1 cellular context compared by ENCODE assay signal in genomic region chr1:8754993-8755392, GRCh38.
TF ChIP-seq lines count a peak whose summit lies in the region.

No MANE protein-coding gene starts in this region.

TF ChIP-seq in IMR-90, 13 proteins besides CTCF, POLR2A, EP300 and RAD21 (continued from another document):
- TF ChIP-seq NFE2L2 (IDR thresholded peaks at IDR 0.05; ENCODE audit: low read depth, low read length) (no peak), RCOR1 (IDR thresholded peaks at IDR 0.05; ENCODE audit: insufficient replicate concordance, low read length) (no peak), RFX5 (IDR thresholded peaks at IDR 0.05; ENCODE audit: low read depth, low read length) (no peak), CEBPB (IDR thresholded peaks at IDR 0.05; ENCODE audit: low read depth, low read length) (no peak), MAZ (IDR thresholded peaks at IDR 0.05; ENCODE audit: borderline replicate concordance, low read depth, low read length) (no peak), FOS (IDR thresholded peaks at IDR 0.05; ENCODE audit: low read depth, low read length) (no peak), BHLHE40 (IDR thresholded peaks at IDR 0.05; ENCODE audit: low read depth, low read length) (no peak), ELK1 (IDR thresholded peaks at IDR 0.05; ENCODE audit: borderline replicate concordance, low read depth, low read length) (no peak)
